ENCODE assay signal across 12 cellular contexts in the genomic region with DNA sequence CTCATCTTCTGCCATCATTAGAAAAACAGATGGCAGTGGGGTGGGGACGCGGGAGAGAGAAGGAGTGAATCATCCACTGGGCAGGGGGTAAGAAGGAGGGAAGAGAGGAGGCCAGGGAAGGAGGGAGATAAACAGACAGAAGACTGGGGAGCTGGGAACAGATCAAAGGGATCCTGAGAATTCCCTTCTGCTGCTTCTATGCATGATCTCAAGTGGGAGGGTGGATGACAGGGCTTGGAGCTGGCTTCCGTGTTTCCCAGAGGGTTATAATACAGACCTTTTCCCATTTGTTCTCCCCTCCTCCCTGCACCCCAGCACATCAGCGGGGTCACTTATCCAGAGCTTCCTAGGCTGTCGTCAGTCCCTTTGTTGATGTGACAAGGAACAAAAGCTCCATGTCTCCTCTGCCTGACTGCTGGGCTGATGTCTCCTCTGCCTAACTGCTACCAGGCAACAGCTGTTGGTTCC.
DNase-seq lines count a peak whose midpoint lies in the region; ATAC-seq and TF ChIP-seq lines count a peak whose summit lies in the region.
"Had no signal": no experiment of that assay in that cellular context is flagged by ENCODE, and none has a peak within 500 bp of the region (broad histone marks: within the 10 kb centered on the region; RNA-seq: fewer than 3 reads in every experiment).

No MANE protein-coding gene starts in this region.

- H3K27ac Mint-ChIP-seq in neural progenitor cell: peak overlapping the region; percentile 58
- no peak overlapping the region for H3K27ac Mint-ChIP-seq in activated CD4-positive, alpha-beta T cell treated with anti-CD3 and anti-CD28 coated beads, Interleukin-2, amount 10 ng/mL, durations not matched to agents 24 days and 14 days

- 9 to 26% methylated on average over 3 to 4 of the region's 5 CpGs for WGBS in gastroesophageal sphincter (ENCODE audit: low coverage in 1 of 2), 2 donors

- H3K36me3 Mint-ChIP-seq in neural progenitor cell: no peaks in the 10 kb centered on the region
- no peaks in the 10 kb centered on the region for H3K36me3 Mint-ChIP-seq in activated CD4-positive, alpha-beta T cell treated with anti-CD3 and anti-CD28 coated beads, Interleukin-2, amount 10 ng/mL, durations not matched to agents 24 days and 14 days (ENCODE audit: low read depth)

- peak overlapping the region; percentile 33 for H3K4me2 ChIP-seq in neural progenitor cell
- H3K4me2 ChIP-seq: SK-N-SH had no signal

- ATAC-seq in gastroesophageal sphincter (peak; percentile 83), GM21367 (IDR thresholded peaks at IDR 0.05; ENCODE audit: unreplicated experiment) (no peak)
- ATAC-seq: activated CD4-positive, CD25-positive, alpha-beta regulatory T cell treated with anti-CD3 and anti-CD28 coated beads, Interleukin-2, amount 50 U/mL, for 24 hours; activated T-cell treated with anti-CD3 and anti-CD28 coated beads, Interleukin-2, amount 50 U/mL, for 4 hours had no signal

- intact Hi-C loops in activated CD4-positive, alpha-beta T cell treated with anti-CD3 and anti-CD28 coated beads, Interleukin-2, amount 10 ng/mL, durations not matched to agents 24 days and 14 days (cut with micrococcal nuclease): no loop called here

- TF ChIP-seq CTCF in gastroesophageal sphincter (IDR thresholded peaks at IDR 0.05) (no peak), neural progenitor cell (IDR thresholded peaks at IDR 0.05) (no peak)

- H4K20me1 ChIP-seq in neural progenitor cell (ENCODE audit: low read depth): no peaks in the 10 kb centered on the region

- no peak overlapping the region for H3K9ac ChIP-seq in neural progenitor cell
- H3K9ac ChIP-seq: SK-N-SH had no signal

- H3K79me2 ChIP-seq in neural progenitor cell (ENCODE audit: low read depth): no peaks in the 10 kb centered on the region

- no peaks in the 10 kb centered on the region for H3K36me3 ChIP-seq in gastroesophageal sphincter
- no peaks in the 10 kb centered on the region for H3K36me3 ChIP-seq in neural progenitor cell

- DNase-seq in A172 (ENCODE audit: low spot score) (peak; percentile 14), NCI-H1694 treated with DMSO at 0.1 percent for 48 hours (lab: John Stamatoyannopoulos, UW) (peak; percentile 80), neural progenitor cell (ENCODE audit: low spot score) (peak; percentile 29), HPDE6-E6E7 (ENCODE audit: extremely low spot score) (no peak), NCI-H526 treated with DMSO at 0.1 percent for 48 hours (lab: John Stamatoyannopoulos, UW) (no peak)
- DNase-seq in activated CD4-positive, alpha-beta T cell treated with anti-CD3 and anti-CD28 coated beads, Interleukin-2, amount 10 ng/mL, durations not matched to agents 24 days and 14 days: no peak
- DNase-seq: activated T-cell treated with anti-CD3 and anti-CD28 coated beads, Interleukin-2, amount 50 U/mL, for 4 hours; NCI-H774; SK-N-SH had no signal

- H3K4me1 ChIP-seq in gastroesophageal sphincter (no peaks in the 10 kb centered on the region), neural progenitor cell (peaks cover 10% of the 10 kb centered on the region)

- H3K27ac ChIP-seq in gastroesophageal sphincter (no peak overlapping the region), neural progenitor cell (no peak overlapping the region)

- TF ChIP-seq POLR2A in gastroesophageal sphincter (IDR thresholded peaks at IDR 0.05): no peak

- no peak for TF ChIP-seq EP300 in gastroesophageal sphincter (IDR thresholded peaks at IDR 0.05)

- H3K4me3 Mint-ChIP-seq in neural progenitor cell: no peak overlapping the region
- H3K4me3 Mint-ChIP-seq in activated CD4-positive, alpha-beta T cell treated with anti-CD3 and anti-CD28 coated beads, Interleukin-2, amount 10 ng/mL, durations not matched to agents 24 days and 14 days: no peak overlapping the region
- H3K4me3 Mint-ChIP-seq: activated T-cell treated with anti-CD3 and anti-CD28 coated beads, Interleukin-2, amount 50 U/mL, for 4 hours had no signal

- H3K9me3 Mint-ChIP-seq in neural progenitor cell: no peaks in the 10 kb centered on the region
- no peaks in the 10 kb centered on the region for H3K9me3 Mint-ChIP-seq in activated CD4-positive, alpha-beta T cell treated with anti-CD3 and anti-CD28 coated beads, Interleukin-2, amount 10 ng/mL, durations not matched to agents 24 days and 14 days
- H3K9me3 Mint-ChIP-seq: activated T-cell treated with anti-CD3 and anti-CD28 coated beads, Interleukin-2, amount 50 U/mL, for 4 hours had no signal

- no peaks in the 10 kb centered on the region for H3K9me3 ChIP-seq in gastroesophageal sphincter
- H3K9me3 ChIP-seq in neural progenitor cell (ENCODE audit: low read depth): no peaks in the 10 kb centered on the region
- H3K9me3 ChIP-seq: SK-N-SH had no signal

- no peaks in the 10 kb centered on the region for H3F3A ChIP-seq in neural progenitor cell (ENCODE audit: low read depth)

- H3K4me3 ChIP-seq in gastroesophageal sphincter (no peak overlapping the region), neural progenitor cell (no peak overlapping the region)

- H3K27me3 ChIP-seq in gastroesophageal sphincter (peaks cover 14% of the 10 kb centered on the region), neural progenitor cell (no peaks in the 10 kb centered on the region)

- H3K27me3 Mint-ChIP-seq in neural progenitor cell (ENCODE audit: insufficient read depth, low read depth): peaks cover 2% of the 10 kb centered on the region
- H3K27me3 Mint-ChIP-seq in activated CD4-positive, alpha-beta T cell treated with anti-CD3 and anti-CD28 coated beads, Interleukin-2, amount 10 ng/mL, durations not matched to agents 24 days and 14 days: no peaks in the 10 kb centered on the region

- peak overlapping the region; percentile 73 for H2AFZ ChIP-seq in neural progenitor cell (replicated peaks)

- peaks cover 18% of the 10 kb centered on the region for H3K4me1 Mint-ChIP-seq in neural progenitor cell
- H3K4me1 Mint-ChIP-seq in activated CD4-positive, alpha-beta T cell treated with anti-CD3 and anti-CD28 coated beads, Interleukin-2, amount 10 ng/mL, durations not matched to agents 24 days and 14 days: no peaks in the 10 kb centered on the region

Comparison
In these comparisons a context has a peak if more than half of its experiments do, and no peak if none do; other contexts are left out.
1. DNase-seq: peak in A172 (single experiment), NCI-H1694 treated with DMSO at 0.1 percent for 48 hours (single experiment) and neural progenitor cell (single experiment); none in activated CD4-positive, alpha-beta T cell treated with anti-CD3 and anti-CD28 coated beads, Interleukin-2, amount 10 ng/mL, durations not matched to agents 24 days and 14 days (single experiment), HPDE6-E6E7 (single experiment) and NCI-H526 treated with DMSO at 0.1 percent for 48 hours (single experiment).